16 cellular contexts compared by ENCODE assay signal in genomic region chr12:8810112-8810511, GRCh38. TPM values are rescaled to one million over a fixed set of nuclear protein-coding genes. Genes with fewer than 3 reads are reported as not detected.
"Had no signal": no experiment of that assay in that cellular context is flagged by ENCODE, and none has a peak within 500 bp of the region (broad histone marks: within the 10 kb centered on the region; RNA-seq: fewer than 3 reads in every experiment).

No MANE protein-coding gene starts in this region.

RNA-seq across cellular contexts. Expression of gene A2ML1, which starts 12.3 kb away (rescaled TPM):
- total RNA-seq: activated CD4-positive, alpha-beta memory T cell treated with anti-CD3 and anti-CD28 coated beads for 36 hours; activated CD4-positive, alpha-beta T cell treated with anti-CD3 and anti-CD28 coated beads for 36 hours; activated CD4-positive, alpha-beta T cell treated with anti-CD3 and anti-CD28 coated beads, Interleukin-2, amount 10 ng/mL, durations not matched to agents 24 days and 14 days; activated CD8-positive, alpha-beta memory T cell treated with anti-CD3 and anti-CD28 coated beads for 36 hours; activated CD8-positive, alpha-beta memory T cell treated with anti-CD3 and anti-CD28 coated beads, Interleukin-2, amount 10 ng/mL, durations not matched to agents 7 days and 5 days; activated CD8-positive, alpha-beta T cell treated with anti-CD3 and anti-CD28 coated beads, Interleukin-2, amount 10 ng/mL, durations not matched to agents 7 days and 5 days; activated naive CD4-positive, alpha-beta T cell treated with anti-CD3 and anti-CD28 coated beads for 36 hours; activated naive CD8-positive, alpha-beta T cell treated with anti-CD3 and anti-CD28 coated beads for 36 hours; activated T-helper 1 cell treated with anti-CD3 and anti-CD28 coated beads, Interleukin-12 subunit alpha, Interleukin-12 subunit beta, Interleukin-2, Interleukin-4 antibody, amounts not matched to agents 30 ng/mL and 10 ng/mL and 1 ng/mL, durations not matched to agents 14 hours and 24 hours and 36 hours; activated T-helper 2 cell treated with anti-CD3 and anti-CD28 coated beads, Interferon-gamma antibody, Interleukin-2, Interleukin-4, amounts not matched to agents 10 μg/mL and 5 μg/mL and 100 μg/mL, durations not matched to agents 14 hours and 24 hours and 36 hours; ascending aorta; cardiac muscle cell; colonic mucosa; dermis microvascular lymphatic vessel endothelial cell; gastrocnemius medialis; T-helper 17 cell had no signal
- polyA plus RNA-seq: cardiac muscle cell had no signal
